Comparison of ENCODE assay signal across 8 cellular contexts in the genomic region with DNA sequence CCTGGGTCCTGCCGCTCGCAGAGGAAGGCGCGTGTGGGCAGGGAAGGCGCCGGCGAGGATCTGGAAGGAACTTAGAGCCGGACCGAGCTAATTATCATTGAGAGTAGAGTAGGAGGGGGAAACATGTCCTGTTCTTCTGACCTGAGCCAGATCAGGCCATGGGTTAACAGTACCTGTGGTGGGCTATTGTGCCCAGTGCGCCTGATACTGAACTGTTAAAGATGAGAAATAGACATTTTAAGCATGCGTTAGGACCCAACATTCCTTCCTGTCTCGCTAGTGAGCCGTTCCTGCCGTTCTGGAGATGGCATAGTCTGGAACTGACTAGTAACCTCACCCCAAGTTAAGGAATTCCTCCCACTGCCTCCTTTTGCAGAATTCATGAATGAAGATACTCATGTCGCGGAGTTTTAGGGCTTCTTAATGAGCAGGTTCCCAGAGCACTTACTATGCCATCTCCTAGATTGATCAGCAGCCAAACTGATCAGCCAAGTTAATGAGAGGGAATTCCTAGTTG. TPM values are rescaled to one million over a fixed set of nuclear protein-coding genes. Genes with fewer than 3 reads are reported as not detected.
DNase-seq lines count a peak whose midpoint lies in the region; ATAC-seq and TF ChIP-seq lines count a peak whose summit lies in the region.

No MANE protein-coding gene starts in this region.

- CTCF ChIA-PET in naive thymus-derived CD4-positive, alpha-beta T cell (lab: Charles Lee), result interaction anchor here (0.6 to 1.5 kb wide), 2 partner anchors 17 to 47 kb away, joined by 3 read pairs; no protein-coding TSS in a partner anchor

- TF ChIP-seq CTCF in left ventricle myocardium inferior (IDR thresholded peaks at IDR 0.05; ENCODE audit: borderline replicate concordance), result no peak

- peak overlapping the region; percentile 91 for H3K4me3 Mint-ChIP-seq in dendritic cell treated with granulocyte-macrophage colony-stimulating factor and Interleukin-4, amounts not matched to agents 40 ng/mL and 50 ng/mL, for 4 days
- H3K4me3 Mint-ChIP-seq in naive thymus-derived CD4-positive, alpha-beta T cell, result peak overlapping the region; percentile 88 to 98 (median 94)

- H3K4me1 ChIP-seq in left ventricle myocardium inferior, result peaks cover 28% of the 10 kb centered on the region
- peaks cover 25 to 26% of the 10 kb centered on the region in 2 donors for H3K4me1 ChIP-seq in naive thymus-derived CD4-positive, alpha-beta T cell (ENCODE audit: control insufficient read depth in 2 of 2, insufficient read depth in 2 of 2, low read length in 2 of 2)

- POLR2A ChIA-PET in naive thymus-derived CD4-positive, alpha-beta T cell (lab: Charles Lee), result interaction anchor here (0.7 to 5.1 kb wide), 7 partner anchors 27 to 585 kb away, joined by 3 to 31 read pairs (median 4); a partner anchor contains a TSS

- no peaks in the 10 kb centered on the region for H3K9me3 ChIP-seq in left ventricle myocardium inferior (replicated peaks)
- H3K9me3 ChIP-seq in naive thymus-derived CD4-positive, alpha-beta T cell (ENCODE audit: control insufficient read depth in 2 of 3, low read length in 3 of 3), result no peaks in the 10 kb centered on the region

- peaks cover 25% of the 10 kb centered on the region for H3K36me3 ChIP-seq in left ventricle myocardium inferior
- H3K36me3 ChIP-seq in naive thymus-derived CD4-positive, alpha-beta T cell (ENCODE audit: control insufficient read depth in 2 of 3, insufficient read depth in 3 of 3, low read length in 3 of 3), result peaks cover 5 to 29% (median 5%) of the 10 kb centered on the region in 3 experiments

- peaks cover 39% of the 10 kb centered on the region for H3K4me1 Mint-ChIP-seq in dendritic cell treated with granulocyte-macrophage colony-stimulating factor and Interleukin-4, amounts not matched to agents 40 ng/mL and 50 ng/mL, for 4 days (ENCODE audit: low read depth)
- H3K4me1 Mint-ChIP-seq in naive thymus-derived CD4-positive, alpha-beta T cell, result peaks cover 32 to 65% (median 57%) of the 10 kb centered on the region in 7 donors

- ATAC-seq in Right ventricle myocardium inferior (no peak), GM19328 (IDR thresholded peaks at IDR 0.05; ENCODE audit: unreplicated experiment) (no peak)
- ATAC-seq in naive thymus-derived CD4-positive, alpha-beta T cell, result no peak

- H3K4me3 ChIP-seq in left ventricle myocardium inferior, result peak overlapping the region; percentile 98
- peak overlapping the region; percentile 48 for H3K4me3 ChIP-seq in naive thymus-derived CD4-positive, alpha-beta T cell (ENCODE audit: low read length)

- peak overlapping the region; percentile 95 for H3K27ac ChIP-seq in left ventricle myocardium inferior (replicated peaks)
- H3K27ac ChIP-seq in naive thymus-derived CD4-positive, alpha-beta T cell (ENCODE audit: low read depth, low read length), result peak overlapping the region; percentile 97

- H3K27me3 ChIP-seq in left ventricle myocardium inferior (ENCODE audit: low read depth), result no peaks in the 10 kb centered on the region
- H3K27me3 ChIP-seq in naive thymus-derived CD4-positive, alpha-beta T cell (ENCODE audit: control insufficient read depth in 2 of 2, insufficient read depth in 2 of 2, low read length in 2 of 2), result no peaks in the 10 kb centered on the region

- intact Hi-C loops in left ventricle myocardium inferior (cut with micrococcal nuclease) (no loop called here), Right ventricle myocardium inferior (cut with DNase I) (no loop called here)
- intact Hi-C loops in dendritic cell treated with granulocyte-macrophage colony-stimulating factor and Interleukin-4, amounts not matched to agents 40 ng/mL and 50 ng/mL, for 4 days (cut with micrococcal nuclease), result no loop called here
- intact Hi-C loops in naive thymus-derived CD4-positive, alpha-beta T cell (cut with micrococcal nuclease), result loop anchor here (2.0 to 10.0 kb wide), 7 partner anchors 18 to 1722 kb away; a partner anchor contains a TSS

- peak overlapping the region; percentile 93 for H3K27ac Mint-ChIP-seq in dendritic cell treated with granulocyte-macrophage colony-stimulating factor and Interleukin-4, amounts not matched to agents 40 ng/mL and 50 ng/mL, for 4 days
- H3K27ac Mint-ChIP-seq in naive thymus-derived CD4-positive, alpha-beta T cell, result peak overlapping the region; percentile 59 to 98 (median 90)

- no peaks in the 10 kb centered on the region for H3K9me3 Mint-ChIP-seq in dendritic cell treated with granulocyte-macrophage colony-stimulating factor and Interleukin-4, amounts not matched to agents 40 ng/mL and 50 ng/mL, for 4 days
- peaks cover 0 to 2% (median 0%) of the 10 kb centered on the region in 11 donors for H3K9me3 Mint-ChIP-seq in naive thymus-derived CD4-positive, alpha-beta T cell

- no peak for DNase-seq in left ventricle myocardium inferior
- DNase-seq in Right ventricle myocardium inferior (ENCODE audit: missing footprints), result no peak
- peak; percentile 56 for DNase-seq in NCI-H146 (lab: John Stamatoyannopoulos, UW)
- DNase-seq in naive thymus-derived CD4-positive, alpha-beta T cell, result no peak
- DNase-seq in DMS79 (lab: John Stamatoyannopoulos, UW), result no peak
- DNase-seq in SIG-M5 treated with dmso at 0.1 percent for 504 hours (lab: John Stamatoyannopoulos, UW; ENCODE audit: unreplicated experiment), result no peak

- H3K27me3 Mint-ChIP-seq in dendritic cell treated with granulocyte-macrophage colony-stimulating factor and Interleukin-4, amounts not matched to agents 40 ng/mL and 50 ng/mL, for 4 days, result no peaks in the 10 kb centered on the region
- H3K27me3 Mint-ChIP-seq in naive thymus-derived CD4-positive, alpha-beta T cell, result no peaks in the 10 kb centered on the region

- H3K36me3 Mint-ChIP-seq in dendritic cell treated with granulocyte-macrophage colony-stimulating factor and Interleukin-4, amounts not matched to agents 40 ng/mL and 50 ng/mL, for 4 days (ENCODE audit: low read depth), result peaks cover 38% of the 10 kb centered on the region
- H3K36me3 Mint-ChIP-seq in naive thymus-derived CD4-positive, alpha-beta T cell, result peaks cover 5 to 14% (median 6%) of the 10 kb centered on the region in 5 donors

RNA-seq across cellular contexts. Expression of a gene that starts 0.9 kb away (rescaled TPM):
- 18.1 TPM for total RNA-seq in left ventricle myocardium inferior
- total RNA-seq in Right ventricle myocardium inferior, result 17.8 TPM
- total RNA-seq in naive thymus-derived CD4-positive, alpha-beta T cell, result 10 to 100 TPM; 42.4 to 83.9 (median 70.7) TPM
- polyA plus RNA-seq in naive thymus-derived CD4-positive, alpha-beta T cell, result 10 to 100 TPM; 21.4 to 35.2 TPM

RNA-seq across cellular contexts. Expression of a gene that starts 35.2 kb away (rescaled TPM):
- total RNA-seq in left ventricle myocardium inferior, result not detected
- total RNA-seq in Right ventricle myocardium inferior, result not detected
- total RNA-seq in naive thymus-derived CD4-positive, alpha-beta T cell, result not detected
- polyA plus RNA-seq in naive thymus-derived CD4-positive, alpha-beta T cell, result not detected

RNA-seq across cellular contexts. Expression of a gene that starts 50.7 kb away (rescaled TPM):
- total RNA-seq in left ventricle myocardium inferior (45.2 TPM), Right ventricle myocardium inferior (38.4 TPM)
- total RNA-seq in naive thymus-derived CD4-positive, alpha-beta T cell, result 10 to 100 TPM; 16.6 to 60.1 (median 37.1) TPM
- polyA plus RNA-seq in naive thymus-derived CD4-positive, alpha-beta T cell, result 10 to 100 TPM; 41.3 to 47.6 TPM

Comparison
In these comparisons a context has a peak if more than half of its experiments do, and no peak if none do; other contexts are left out.
1. intact Hi-C loops: an anchor here in naive thymus-derived CD4-positive, alpha-beta T cell (2.0 to 10.0 kb wide); none called in left ventricle myocardium inferior, Right ventricle myocardium inferior and dendritic cell treated with granulocyte-macrophage colony-stimulating factor and Interleukin-4, amounts not matched to agents 40 ng/mL and 50 ng/mL, for 4 days.